In the genomic region with DNA sequence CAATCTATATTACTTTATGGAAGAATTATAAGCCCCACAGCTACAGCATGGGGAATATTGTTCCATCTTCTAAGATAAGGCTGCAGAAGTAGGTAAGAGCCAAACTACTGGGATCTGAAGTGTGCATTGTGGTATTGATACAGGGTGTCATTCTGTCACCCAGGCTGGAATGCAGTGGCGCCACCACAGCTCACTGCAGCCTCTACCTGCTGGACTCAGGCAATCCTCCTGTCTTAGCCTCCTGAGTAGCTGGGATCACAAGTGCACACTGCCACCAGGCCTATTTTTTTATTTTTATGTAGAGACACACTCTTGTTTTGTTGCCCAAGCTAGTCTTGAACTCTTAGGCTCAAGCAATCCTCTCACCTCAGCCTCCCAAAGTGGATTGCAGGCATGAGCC, we compare ENCODE assay signal across 29 cellular contexts.
"Had no signal": no experiment of that assay in that cellular context is flagged by ENCODE, and none has a peak within 500 bp of the region (broad histone marks: within the 10 kb centered on the region; RNA-seq: fewer than 3 reads in every experiment).

No MANE protein-coding gene starts in this region.

- H3K9me3 Mint-ChIP-seq: activated CD4-positive, alpha-beta memory T cell treated with anti-CD3 and anti-CD28 coated beads, Interleukin-2, amount 10 ng/mL, durations not matched to agents 7 days and 5 days; activated CD4-positive, alpha-beta T cell treated with anti-CD3 and anti-CD28 coated beads, Interleukin-2, amount 10 ng/mL, durations not matched to agents 7 days and 5 days; activated T-cell treated with anti-CD3 and anti-CD28 coated beads, Interleukin-2, amount 50 U/mL, for 4 hours; activated T-helper 17 cell treated with anti-CD3 and anti-CD28 coated beads, Interleukin-2, amount 50 U/mL, for 72 hours; central memory CD8-positive, alpha-beta T cell; dendritic cell treated with granulocyte-macrophage colony-stimulating factor and Interleukin-4, amounts not matched to agents 40 ng/mL and 50 ng/mL, for 4 days had no signal

- H3K27me3 Mint-ChIP-seq: activated CD4-positive, alpha-beta memory T cell treated with anti-CD3 and anti-CD28 coated beads, Interleukin-2, amount 10 ng/mL, durations not matched to agents 7 days and 5 days; activated CD4-positive, alpha-beta T cell treated with anti-CD3 and anti-CD28 coated beads, Interleukin-2, amount 10 ng/mL, durations not matched to agents 7 days and 5 days; activated naive CD8-positive, alpha-beta T cell; activated T-helper 17 cell treated with anti-CD3 and anti-CD28 coated beads, Interleukin-2, amount 50 U/mL, for 72 hours; central memory CD8-positive, alpha-beta T cell; dendritic cell treated with granulocyte-macrophage colony-stimulating factor and Interleukin-4, amounts not matched to agents 40 ng/mL and 50 ng/mL, for 4 days had no signal

- FAIRE-seq: astrocyte, bronchial epithelial cell, frontal cortex had no signal

- H3K36me3 ChIP-seq: brain microvascular endothelial cell had no signal

- H3K27ac Mint-ChIP-seq: activated CD4-positive, alpha-beta memory T cell treated with anti-CD3 and anti-CD28 coated beads, Interleukin-2, amount 10 ng/mL, durations not matched to agents 7 days and 5 days; activated CD4-positive, alpha-beta T cell treated with anti-CD3 and anti-CD28 coated beads, Interleukin-2, amount 10 ng/mL, durations not matched to agents 7 days and 5 days; activated naive CD8-positive, alpha-beta T cell; activated T-helper 17 cell treated with anti-CD3 and anti-CD28 coated beads, Interleukin-2, amount 50 U/mL, for 72 hours; dendritic cell treated with granulocyte-macrophage colony-stimulating factor and Interleukin-4, amounts not matched to agents 40 ng/mL and 50 ng/mL, for 4 days; endodermal cell had no signal

- H3K27me3 ChIP-seq: brain microvascular endothelial cell, dorsolateral prefrontal cortex had no signal

- H3K4me3 Mint-ChIP-seq: activated CD4-positive, alpha-beta memory T cell treated with anti-CD3 and anti-CD28 coated beads, Interleukin-2, amount 10 ng/mL, durations not matched to agents 7 days and 5 days; activated CD4-positive, alpha-beta T cell treated with anti-CD3 and anti-CD28 coated beads, Interleukin-2, amount 10 ng/mL, durations not matched to agents 7 days and 5 days; activated naive CD8-positive, alpha-beta T cell; activated T-cell treated with anti-CD3 and anti-CD28 coated beads, Interleukin-2, amount 50 U/mL, for 4 hours; activated T-helper 17 cell treated with anti-CD3 and anti-CD28 coated beads, Interleukin-2, amount 50 U/mL, for 72 hours; central memory CD8-positive, alpha-beta T cell; dendritic cell treated with granulocyte-macrophage colony-stimulating factor and Interleukin-4, amounts not matched to agents 40 ng/mL and 50 ng/mL, for 4 days; endodermal cell had no signal

- ATAC-seq: activated T-helper 17 cell treated with anti-CD3 and anti-CD28 coated beads, Interleukin-2, amount 50 U/mL, for 72 hours had no signal

- H3K4me1 Mint-ChIP-seq: activated CD4-positive, alpha-beta memory T cell treated with anti-CD3 and anti-CD28 coated beads, Interleukin-2, amount 10 ng/mL, durations not matched to agents 7 days and 5 days; activated CD4-positive, alpha-beta T cell treated with anti-CD3 and anti-CD28 coated beads, Interleukin-2, amount 10 ng/mL, durations not matched to agents 7 days and 5 days; activated T-helper 17 cell treated with anti-CD3 and anti-CD28 coated beads, Interleukin-2, amount 50 U/mL, for 72 hours; central memory CD8-positive, alpha-beta T cell; endodermal cell had no signal

- DNase-seq: activated CD4-positive, alpha-beta memory T cell treated with anti-CD3 and anti-CD28 coated beads, Interleukin-2, amount 10 ng/mL, durations not matched to agents 7 days and 5 days; activated CD4-positive, alpha-beta T cell treated with anti-CD3 and anti-CD28 coated beads for 1 hour; activated CD4-positive, alpha-beta T cell treated with anti-CD3 and anti-CD28 coated beads for 4 hours; activated CD4-positive, alpha-beta T cell treated with anti-CD3 and anti-CD28 coated beads, Interleukin-2, amount 10 ng/mL, durations not matched to agents 7 days and 5 days; activated CD4-positive, alpha-beta T cell treated with anti-CD3 and anti-CD28 coated beads, Interleukin-2, amount 50 U/mL, for 4 hours; activated CD8-positive, alpha-beta memory T cell treated with anti-CD3 and anti-CD28 coated beads, Interleukin-2, amount 50 U/mL, for 48 hours; activated effector memory CD4-positive, alpha-beta T cell treated with Interleukin-2 at 50 U/mL for 16 hours; activated gamma-delta T cell treated with Interleukin-2 at 50 U/mL for 16 hours; activated naive CD4-positive, alpha-beta T cell treated with anti-CD3 and anti-CD28 coated beads, Interleukin-2, amount 50 U/mL, for 16 hours; activated naive CD4-positive, alpha-beta T cell treated with Interleukin-2 at 50 U/mL for 16 hours; activated T-cell treated with anti-CD3 and anti-CD28 coated beads for 4 hours; activated T-cell treated with anti-CD3 and anti-CD28 coated beads, Interleukin-2, amount 50 U/mL, for 4 hours; amniotic stem cell; anterior cingulate cortex; brain microvascular endothelial cell; dorsolateral prefrontal cortex; effector memory CD4-positive, alpha-beta T cell; endodermal cell; foreskin fibroblast; head of caudate nucleus; T-helper 2 cell had no signal

- H3K27ac ChIP-seq: brain microvascular endothelial cell, coronary artery, dorsolateral prefrontal cortex had no signal

- H3K4me3 ChIP-seq: coronary artery, dorsolateral prefrontal cortex had no signal
